ENCODE assay signal across 19 cellular contexts in genomic region chr6:170257376-170257775, GRCh38. TPM values are rescaled to one million over a fixed set of nuclear protein-coding genes. Genes with fewer than 3 reads are reported as not detected.
DNase-seq lines count a peak whose midpoint lies in the region; ATAC-seq and TF ChIP-seq lines count a peak whose summit lies in the region.
"Had no signal": no experiment of that assay in that cellular context is flagged by ENCODE, and none has a peak within 500 bp of the region (broad histone marks: within the 10 kb centered on the region; RNA-seq: fewer than 3 reads in every experiment).

No MANE protein-coding gene starts in this region.

- no peaks in the 10 kb centered on the region for H3K9me3 ChIP-seq in right cardiac atrium (ENCODE audit: control insufficient read depth, low read length)
- H3K9me3 ChIP-seq: Caco-2 had no signal

- H3K27ac ChIP-seq in right cardiac atrium (ENCODE audit: low read length) = no peak overlapping the region
- H3K27ac ChIP-seq: 22Rv1, RWPE1 had no signal

- intact Hi-C loops in left ventricle myocardium superior (cut with micrococcal nuclease) (no loop called here), right cardiac atrium (cut with DNase I) (no loop called here)
- intact Hi-C loops in activated CD4-positive, alpha-beta T cell treated with anti-CD3 and anti-CD28 coated beads for 36 hours (cut with DNase I, micrococcal nuclease) = no loop called here

- H3K4me3 ChIP-seq in right cardiac atrium (ENCODE audit: low read length) = no peak overlapping the region
- H3K4me3 ChIP-seq: K562 had no signal

- peaks cover 3% of the 10 kb centered on the region for H3K27me3 Mint-ChIP-seq in neural crest cell (ENCODE audit: low read depth)
- H3K27me3 Mint-ChIP-seq in activated CD4-positive, alpha-beta T cell treated with anti-CD3 and anti-CD28 coated beads for 36 hours = no peaks in the 10 kb centered on the region

- CTCF ChIA-PET in activated CD4-positive, alpha-beta T cell treated with anti-CD3 and anti-CD28 coated beads for 36 hours (lab: Charles Lee) = no interaction called here

- 90% methylated on average over 4 of the region's 4 CpGs for WGBS in right cardiac atrium

- no peaks in the 10 kb centered on the region for H3K4me1 Mint-ChIP-seq in neural crest cell
- no peaks in the 10 kb centered on the region for H3K4me1 Mint-ChIP-seq in activated CD4-positive, alpha-beta T cell treated with anti-CD3 and anti-CD28 coated beads for 36 hours

- no peaks in the 10 kb centered on the region for H3K9me3 Mint-ChIP-seq in neural crest cell
- no peaks in the 10 kb centered on the region for H3K9me3 Mint-ChIP-seq in activated CD4-positive, alpha-beta T cell treated with anti-CD3 and anti-CD28 coated beads for 36 hours (ENCODE audit: low read depth)

- peak overlapping the region; percentile 31 for H3K27ac Mint-ChIP-seq in neural crest cell (ENCODE audit: unreplicated experiment)
- H3K27ac Mint-ChIP-seq in activated CD4-positive, alpha-beta T cell treated with anti-CD3 and anti-CD28 coated beads for 36 hours = no peak overlapping the region

- H3K36me3 Mint-ChIP-seq in neural crest cell (ENCODE audit: low read depth) = no peaks in the 10 kb centered on the region
- no peaks in the 10 kb centered on the region for H3K36me3 Mint-ChIP-seq in activated CD4-positive, alpha-beta T cell treated with anti-CD3 and anti-CD28 coated beads for 36 hours (ENCODE audit: low read depth)

- DNase-seq in DMS 273 (lab: John Stamatoyannopoulos, UW; ENCODE audit: unreplicated experiment) = peak; percentile 44
- no peak for DNase-seq in DMS 273 treated with DMSO at 0.1 percent for 48 hours (lab: John Stamatoyannopoulos, UW)
- peak; percentile 16 for DNase-seq in left ventricle myocardium superior
- DNase-seq in right cardiac atrium = no peak
- DNase-seq in neural crest cell (ENCODE audit: low read depth, low spot score) = no peak
- DNase-seq in KG1 (lab: John Stamatoyannopoulos, UW) = no peak
- DNase-seq in activated CD4-positive, alpha-beta T cell treated with anti-CD3 and anti-CD28 coated beads for 36 hours = no peak
- no peak for DNase-seq in RKO (ENCODE audit: low spot score)
- DNase-seq: AML-193, NCI-H1417 treated with DMSO at 0.1 percent for 48 hours, NCI-H1930, NCI-H446 treated with DMSO at 0.1 percent for 48 hours, NCI-H69, OCI-M1, SIG-M5 had no signal

- no peak overlapping the region for H3K4me3 Mint-ChIP-seq in neural crest cell
- no peak overlapping the region for H3K4me3 Mint-ChIP-seq in activated CD4-positive, alpha-beta T cell treated with anti-CD3 and anti-CD28 coated beads for 36 hours

- no peaks in the 10 kb centered on the region for H3K27me3 ChIP-seq in right cardiac atrium (ENCODE audit: control insufficient read depth, insufficient read depth)

- POLR2A ChIA-PET in activated CD4-positive, alpha-beta T cell treated with anti-CD3 and anti-CD28 coated beads for 36 hours (lab: Charles Lee) = no interaction called here

- no peaks in the 10 kb centered on the region for H3K4me1 ChIP-seq in right cardiac atrium (ENCODE audit: control insufficient read depth, insufficient read depth, low read length)
- H3K4me1 ChIP-seq: Caco-2 had no signal

- no peak for TF ChIP-seq CTCF in neural crest cell (conservative IDR thresholded peaks at IDR 0.05)

- ATAC-seq in left ventricle myocardium superior (no peak), right cardiac atrium (no peak)
- no peak for ATAC-seq in activated CD4-positive, alpha-beta T cell treated with anti-CD3 and anti-CD28 coated beads for 36 hours
- ATAC-seq: K562 had no signal

RNA-seq across cellular contexts. Expression of gene DLL1, which starts 33.5 kb away (rescaled TPM):
- 15.3 TPM for total RNA-seq in left ventricle myocardium superior
- 10 to 100 TPM; 23.9 to 29.2 (median 27.0) TPM for total RNA-seq in right cardiac atrium
- 25.8 TPM for polyA plus RNA-seq in right cardiac atrium
- 53.9 and 59.8 TPM in 2 replicates for total RNA-seq in neural crest cell
- under 1 TPM; 0.54 to 0.91 TPM for total RNA-seq in activated CD4-positive, alpha-beta T cell treated with anti-CD3 and anti-CD28 coated beads for 36 hours
- total RNA-seq: K562 had no signal
- polyA plus RNA-seq: K562 had no signal

RNA-seq across cellular contexts. Expression of gene FAM120B, which starts 49.2 kb away (rescaled TPM):
- 20.5 TPM for total RNA-seq in left ventricle myocardium superior
- 10 to 100 TPM; 25.8 to 31.9 (median 29.5) TPM for total RNA-seq in right cardiac atrium
- 10.7 TPM for polyA plus RNA-seq in right cardiac atrium
- 33.4 and 33.7 TPM in 2 replicates for total RNA-seq in neural crest cell
- total RNA-seq in activated CD4-positive, alpha-beta T cell treated with anti-CD3 and anti-CD28 coated beads for 36 hours = 10 to 100 TPM; 21.9 to 26.3 TPM

Comparison
In these comparisons a context has a peak if more than half of its experiments do, and no peak if none do; other contexts are left out.
1. DNase-seq: peak in DMS 273 (single experiment) and left ventricle myocardium superior (single experiment); none in DMS 273 treated with DMSO at 0.1 percent for 48 hours (single experiment), right cardiac atrium (0 of 3), neural crest cell (single experiment), KG1 (single experiment), activated CD4-positive, alpha-beta T cell treated with anti-CD3 and anti-CD28 coated beads for 36 hours (single experiment) and RKO (single experiment).